ENCODE assay signal across 23 cellular contexts in genomic region chr3:125175321-125176078, GRCh38.
"Had no signal": no experiment of that assay in that cellular context is flagged by ENCODE, and none has a peak within 500 bp of the region (broad histone marks: within the 10 kb centered on the region; RNA-seq: fewer than 3 reads in every experiment).

No MANE protein-coding gene starts in this region.

- DNase-seq: IMR-90, Karpas-422, KG1, MG63, NCI-H1092, NCI-H1105 treated with DMSO at 0.1 percent for 48 hours, NCI-H1417 treated with DMSO at 0.1 percent for 48 hours, NCI-H146, NCI-H1694 treated with DMSO at 0.1 percent for 48 hours, NCI-H1930, NCI-H2081, NCI-H2107, NCI-H226, NCI-H446, NCI-H510A, NCI-H524 treated with DMSO at 0.1 percent for 48 hours, NCI-H69, NCI-H774, SHP77 treated with DMSO at 0.1 percent for 48 hours, SJCRH30 had no signal

- H3K27ac ChIP-seq: SJCRH30 had no signal

- ATAC-seq: Panc1, Right ventricle myocardium inferior, SK-N-SH treated with all-trans-retinoic acid at 6 μM for 48 hours had no signal

- H3K4me3 ChIP-seq: MG63, SJCRH30 had no signal

- H3K9me3 ChIP-seq: SJCRH30 had no signal

- H3K27me3 ChIP-seq: MG63, SJCRH30 had no signal

- H3K4me1 ChIP-seq: SJCRH30 had no signal

- H3K36me3 ChIP-seq: MG63, SJCRH30 had no signal
